12 cellular contexts compared by ENCODE assay signal in genomic region chr3:133799794-133800585, GRCh38. TPM values are rescaled to one million over a fixed set of nuclear protein-coding genes. Genes with fewer than 3 reads are reported as not detected.
DNase-seq lines count a peak whose midpoint lies in the region; ATAC-seq and TF ChIP-seq lines count a peak whose summit lies in the region.
"Had no signal": no experiment of that assay in that cellular context is flagged by ENCODE, and none has a peak within 500 bp of the region (broad histone marks: within the 10 kb centered on the region; RNA-seq: fewer than 3 reads in every experiment).

No MANE protein-coding gene starts in this region.

- POLR2A ChIA-PET in RWPE1 (lab: Yijun Ruan, JAX; ENCODE audit: low non-redundant PET): no interaction called here

- H3K27me3 Mint-ChIP-seq in glutamatergic neuron (ENCODE audit: unreplicated experiment): peaks cover 2% of the 10 kb centered on the region

- intact Hi-C loops in Right ventricle myocardium inferior (cut with DNase I) (loop anchor here (10.0 kb wide), 1 partner anchor 1075 kb away; the partner anchor contains the start of gene NPHP3), cardiac septum (cut with DNase I) (loop anchor here (10.0 kb wide), 2 partner anchors 685 to 1075 kb away; partner anchors contain the start of genes ANAPC13, CEP63 and NPHP3), upper lobe of right lung (cut with DNase I) (no loop called here)

- H3K27ac ChIP-seq in RWPE1 (no peak overlapping the region), upper lobe of right lung (no peak overlapping the region)
- H3K27ac ChIP-seq: neutrophil had no signal

- CTCF ChIA-PET in RWPE1 (lab: Yijun Ruan, JAX): interaction anchor here (0.6 kb wide), 1 partner anchor 569 kb away, joined by 3 read pairs; no protein-coding TSS in a partner anchor

- no peak for TF ChIP-seq CTCF in RWPE1 (conservative IDR thresholded peaks at IDR 0.05; ENCODE audit: low read depth)
- TF ChIP-seq CTCF in glutamatergic neuron (IDR thresholded peaks at IDR 0.05; ENCODE audit: partially characterized antibody, unreplicated experiment): no peak
- TF ChIP-seq CTCF in upper lobe of right lung (IDR thresholded peaks at IDR 0.05): no peak

- no peak overlapping the region for H3K4me3 ChIP-seq in upper lobe of right lung

- ATAC-seq in Right ventricle myocardium inferior: peak; percentile 52
- ATAC-seq in upper lobe of right lung: peak; percentile 67
- ATAC-seq in HG03460 (IDR thresholded peaks at IDR 0.05; ENCODE audit: unreplicated experiment): no peak

- H3K27me3 ChIP-seq in upper lobe of right lung: no peaks in the 10 kb centered on the region

- peaks cover 5% of the 10 kb centered on the region for H3K9me3 Mint-ChIP-seq in glutamatergic neuron (ENCODE audit: unreplicated experiment)

- H3K9me3 ChIP-seq in upper lobe of right lung: no peaks in the 10 kb centered on the region
- H3K9me3 ChIP-seq: neutrophil had no signal

- peaks cover 7% of the 10 kb centered on the region for H3K36me3 Mint-ChIP-seq in glutamatergic neuron (ENCODE audit: unreplicated experiment)

- no peak for DNase-seq in Right ventricle myocardium inferior (ENCODE audit: missing footprints)
- DNase-seq in cardiac septum (ENCODE audit: low spot score): no peak
- peak; percentile 52 for DNase-seq in RWPE1 (ENCODE audit: low spot score)
- DNase-seq in glutamatergic neuron: peak; percentile 51
- no peak for DNase-seq in upper lobe of right lung
- no peak for DNase-seq in ecto neural progenitor cell (ENCODE audit: low spot score)
- no peak for DNase-seq in stimulated activated CD4-positive, alpha-beta T cell treated with anti-CD3 and anti-CD28 coated beads, Interleukin-1b, Interleukin-23, amount 100 ng/mL, for 48 hours
- DNase-seq: caudate nucleus, erythroblast had no signal

- no peak overlapping the region for H3K4me3 Mint-ChIP-seq in glutamatergic neuron (ENCODE audit: unreplicated experiment)

- peak overlapping the region; percentile 20 for H3K27ac Mint-ChIP-seq in glutamatergic neuron (ENCODE audit: unreplicated experiment)

- H3K4me1 Mint-ChIP-seq in glutamatergic neuron (ENCODE audit: low read depth, unreplicated experiment): peaks cover under 1% of the 10 kb centered on the region

- H3K4me1 ChIP-seq in upper lobe of right lung: no peaks in the 10 kb centered on the region

- H3K36me3 ChIP-seq in upper lobe of right lung: no peaks in the 10 kb centered on the region
- H3K36me3 ChIP-seq: neutrophil had no signal

RNA-seq across cellular contexts. Expression of gene SRPRB, which starts 5.6 kb away (rescaled TPM):
- total RNA-seq in Right ventricle myocardium inferior (27.2 TPM), cardiac septum (27.6 TPM), glutamatergic neuron (ENCODE audit: unreplicated experiment) (47.2 TPM), upper lobe of right lung (45.4 TPM)

RNA-seq across cellular contexts. Expression of gene TF, which starts 53.8 kb away (rescaled TPM):
- total RNA-seq in Right ventricle myocardium inferior (15.7 TPM), cardiac septum (5.8 TPM), glutamatergic neuron (ENCODE audit: unreplicated experiment) (2.3 TPM), upper lobe of right lung (1.3 TPM)
- total RNA-seq: H4 had no signal

Comparison
In these comparisons a context has a peak if more than half of its experiments do, and no peak if none do; other contexts are left out.
1. DNase-seq: peak in RWPE1 (single experiment) and glutamatergic neuron (single experiment); none in Right ventricle myocardium inferior (single experiment), cardiac septum (single experiment), upper lobe of right lung (single experiment), ecto neural progenitor cell (single experiment) and stimulated activated CD4-positive, alpha-beta T cell treated with anti-CD3 and anti-CD28 coated beads, Interleukin-1b, Interleukin-23, amount 100 ng/mL, for 48 hours (single experiment).